Comparison of ENCODE assay signal across 8 cellular contexts in genomic region chr1:156213644-156213966, GRCh38. TPM values are rescaled to one million over a fixed set of nuclear protein-coding genes. Genes with fewer than 3 reads are reported as not detected.
A peak's percentile ranks its signal among the peaks of the same experiment; 100 is the strongest.
DNase-seq lines count a peak whose midpoint lies in the region; ATAC-seq and TF ChIP-seq lines count a peak whose summit lies in the region.

No MANE protein-coding gene starts in this region.

- POLR2A ChIA-PET in BJ (lab: Charles Lee), result interaction anchor here (1.3 kb wide), 1 partner anchor 69 kb away, joined by 3 read pairs; the partner anchor contains the start of gene SMG5

- peak overlapping the region; percentile 96 for H3K4me3 Mint-ChIP-seq in nephron progenitor cell

- peak overlapping the region; percentile 95 for H3K27ac ChIP-seq in ectodermal cell (ENCODE audit: insufficient read depth, low read depth, low read length, poor library complexity, severe bottlenecking)

- TF ChIP-seq CTCF in BJ (IDR thresholded peaks at IDR 0.05; ENCODE audit: insufficient read depth, low read depth, low read length) (no peak), nephron progenitor cell (IDR thresholded peaks at IDR 0.05) (no peak)

- H3K4me3 ChIP-seq in BJ (ENCODE audit: low read depth, low read length), result peak overlapping the region; percentile 47
- peak overlapping the region; percentile 87 for H3K4me3 ChIP-seq in MG63
- peak overlapping the region; percentile 84 for H3K4me3 ChIP-seq in ectodermal cell (ENCODE audit: insufficient read depth, low read depth, low read length)

- peaks cover 27% of the 10 kb centered on the region for H3K36me3 Mint-ChIP-seq in nephron progenitor cell (ENCODE audit: low read depth)

- H3K27me3 Mint-ChIP-seq in nephron progenitor cell (ENCODE audit: low read depth, poor library complexity), result no peaks in the 10 kb centered on the region

- CTCF ChIA-PET in BJ (lab: Yijun Ruan, JAX), result interaction anchor here (0.8 to 3.8 kb wide), 8 partner anchors 11 to 123 kb away, joined by 3 to 37 read pairs (median 4); no protein-coding TSS in a partner anchor

- H3K27ac Mint-ChIP-seq in nephron progenitor cell, result peak overlapping the region; percentile 100

- peaks cover 20% of the 10 kb centered on the region for H3K4me1 Mint-ChIP-seq in nephron progenitor cell

- H3K9me3 ChIP-seq in MG63 (no peaks in the 10 kb centered on the region), ectodermal cell (ENCODE audit: control insufficient read depth, low read length) (no peaks in the 10 kb centered on the region)

- H3K27me3 ChIP-seq in BJ (ENCODE audit: control insufficient read depth, insufficient read depth, low read length) (no peaks in the 10 kb centered on the region), MG63 (no peaks in the 10 kb centered on the region), ectodermal cell (ENCODE audit: control insufficient read depth, insufficient read depth, low read length, poor library complexity, severe bottlenecking) (no peaks in the 10 kb centered on the region)

- DNase-seq in BJ (ENCODE audit: low read depth), result no peak
- DNase-seq in MG63, result no peak
- no peak for DNase-seq in nephron progenitor cell
- no peak for DNase-seq in NCI-H1694 treated with DMSO at 0.1 percent for 48 hours (lab: John Stamatoyannopoulos, UW)

- peaks cover 9% of the 10 kb centered on the region for H3K36me3 ChIP-seq in BJ (ENCODE audit: control insufficient read depth, insufficient read depth, low read length)
- peaks cover 40% of the 10 kb centered on the region for H3K36me3 ChIP-seq in MG63
- no peaks in the 10 kb centered on the region for H3K36me3 ChIP-seq in ectodermal cell (ENCODE audit: control insufficient read depth, insufficient read depth, low read length)

- peaks cover 6% of the 10 kb centered on the region for H3K4me1 ChIP-seq in ectodermal cell (ENCODE audit: control insufficient read depth, insufficient read depth, low read length)

- ATAC-seq in HG03159 (IDR thresholded peaks at IDR 0.05; ENCODE audit: unreplicated experiment) (no peak), HG02798 (IDR thresholded peaks at IDR 0.05; ENCODE audit: poor library complexity, unreplicated experiment) (no peak), GM21381 (IDR thresholded peaks at IDR 0.05; ENCODE audit: unreplicated experiment) (no peak)

- no peaks in the 10 kb centered on the region for H3K9me3 Mint-ChIP-seq in nephron progenitor cell

- 41% methylated on average over 11 of the region's 11 CpGs for WGBS in ectodermal cell, 2 experiments

RNA-seq across cellular contexts. Expression of gene PMF1, which starts 0.8 kb away (rescaled TPM):
- polyA plus RNA-seq in BJ (2011; rRNA removed), result 55.0 and 73.1 TPM in 2 replicates
- polyA minus RNA-seq in BJ (2011; rRNA and poly(A)+ RNA removed), result 11.3 and 11.8 TPM in 2 replicates
- 161 and 219 TPM in 2 replicates for total RNA-seq in MG63 (2014; rRNA removed; shearing (Covaris generic); ENCODE audit: low replicate concordance)
- polyA plus RNA-seq in ectodermal cell (2013, experiment 1 of 4), result 99.4 TPM
- 82.3 TPM for polyA plus RNA-seq in ectodermal cell (2013, experiment 2 of 4)
- polyA plus RNA-seq in ectodermal cell (2013, experiment 3 of 4), result 78.6 TPM
- polyA plus RNA-seq in ectodermal cell (2013, experiment 4 of 4), result 85.8 TPM

RNA-seq across cellular contexts. Expression of gene SLC25A44, which starts 19.7 kb away (rescaled TPM):
- 21.4 and 25.8 TPM in 2 replicates for polyA plus RNA-seq in BJ (2011; rRNA removed)
- polyA minus RNA-seq in BJ (2011; rRNA and poly(A)+ RNA removed), result 15.5 and 19.8 TPM in 2 replicates
- total RNA-seq in MG63 (2014; rRNA removed; shearing (Covaris generic); ENCODE audit: low replicate concordance), result 12.7 and 13.1 TPM in 2 replicates
- polyA plus RNA-seq in ectodermal cell (2013, experiment 1 of 4), result 22.8 TPM
- 21.7 TPM for polyA plus RNA-seq in ectodermal cell (2013, experiment 2 of 4)
- polyA plus RNA-seq in ectodermal cell (2013, experiment 3 of 4), result 14.6 TPM
- polyA plus RNA-seq in ectodermal cell (2013, experiment 4 of 4), result 17.0 TPM

RNA-seq across cellular contexts. Expression of gene BGLAP, which starts 28.4 kb away (rescaled TPM):
- 0.26 and 0.50 TPM in 2 replicates for polyA plus RNA-seq in BJ (2011; rRNA removed)
- not detected in 2 replicates for polyA minus RNA-seq in BJ (2011; rRNA and poly(A)+ RNA removed)
- total RNA-seq in MG63 (2014; rRNA removed; shearing (Covaris generic); ENCODE audit: low replicate concordance), result 2.3 TPM in 1 of 2 replicates, not detected in the other
- 3.4 TPM for polyA plus RNA-seq in ectodermal cell (2013, experiment 1 of 4)
- polyA plus RNA-seq in ectodermal cell (2013, experiment 2 of 4), result 2.4 TPM
- 1.4 TPM for polyA plus RNA-seq in ectodermal cell (2013, experiment 3 of 4)
- polyA plus RNA-seq in ectodermal cell (2013, experiment 4 of 4), result 1.2 TPM

RNA-seq across cellular contexts. Expression of gene PAQR6, which starts 34.3 kb away (rescaled TPM):
- polyA plus RNA-seq in BJ (2011; rRNA removed), result 0.06 and 0.18 TPM in 2 replicates
- not detected in 2 replicates for polyA minus RNA-seq in BJ (2011; rRNA and poly(A)+ RNA removed)
- total RNA-seq in MG63 (2014; rRNA removed; shearing (Covaris generic); ENCODE audit: low replicate concordance), result 0.59 TPM in 1 of 2 replicates, not detected in the other
- polyA plus RNA-seq in ectodermal cell (2013, experiment 1 of 4), result 12.8 TPM
- polyA plus RNA-seq in ectodermal cell (2013, experiment 2 of 4), result 11.2 TPM
- 6.9 TPM for polyA plus RNA-seq in ectodermal cell (2013, experiment 3 of 4)
- 7.6 TPM for polyA plus RNA-seq in ectodermal cell (2013, experiment 4 of 4)
